Comparison of ENCODE assay signal across 1 cellular context in genomic region chr19:19619121-19619848, GRCh38.
TF ChIP-seq lines count a peak whose summit lies in the region.

No MANE protein-coding gene starts in this region.

TF ChIP-seq in H1, 55 proteins besides CTCF, POLR2A, EP300 and RAD21:
- TF ChIP-seq E2F6 (IDR thresholded peaks at IDR 0.05) (0 out of 2 replicates have a peak, but pooled peaks have one; percentile 29), SIN3A (conservative IDR thresholded peaks at IDR 0.05 in 1 of 2, IDR thresholded peaks at IDR 0.05 in 1 of 2; ENCODE audit: low read depth in 1 of 2, low read length in 2 of 2) (no peak), CBX5 (IDR thresholded peaks at IDR 0.05; ENCODE audit: low read depth, low read length) (no peak), GTF2F1 (IDR thresholded peaks at IDR 0.05; ENCODE audit: borderline replicate concordance, low read depth, low read length) (no peak), YY1 (IDR thresholded peaks at IDR 0.05; ENCODE audit: low read depth, low read length) (no peak), TEAD4 (IDR thresholded peaks at IDR 0.05; ENCODE audit: low read depth, low read length) (no peak), BCL11A (IDR thresholded peaks at IDR 0.05; ENCODE audit: low read depth in 2 of 2, low read length in 2 of 2) (no peak), USF2 (IDR thresholded peaks at IDR 0.05; ENCODE audit: low read length) (no peak)
